Comparison of ENCODE assay signal across 8 cellular contexts in the genomic region with DNA sequence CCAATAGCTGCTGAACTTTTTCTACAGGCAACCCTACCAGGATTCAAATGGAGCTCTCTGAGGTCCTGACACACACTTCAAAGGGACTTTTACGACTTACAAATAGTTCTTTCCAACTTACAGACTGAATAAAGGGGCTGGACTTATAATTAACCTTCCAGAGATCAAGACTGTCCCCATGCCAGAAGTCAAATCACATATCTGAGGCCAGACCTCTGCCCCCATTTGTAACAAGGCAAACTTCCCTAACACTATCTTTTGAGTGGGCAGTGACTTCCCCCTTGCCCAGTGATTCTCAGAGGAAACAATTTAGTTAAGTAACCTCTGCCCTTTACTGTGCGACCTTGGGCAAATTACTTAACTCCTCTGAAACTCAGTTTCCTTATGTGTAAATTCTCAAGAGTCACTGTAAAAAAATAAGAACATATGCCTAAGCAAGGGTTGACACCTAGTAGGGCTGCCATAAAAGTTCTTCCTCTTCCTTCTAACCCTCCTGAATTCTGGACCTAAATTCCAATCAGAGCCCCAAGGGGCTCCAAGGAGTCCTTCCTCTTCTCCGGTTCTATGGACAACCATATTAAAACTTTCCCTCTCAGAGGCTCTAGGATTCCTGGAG. TPM values are rescaled to one million over a fixed set of nuclear protein-coding genes. Genes with fewer than 3 reads are reported as not detected.
DNase-seq lines count a peak whose midpoint lies in the region; ATAC-seq, FAIRE-seq and TF ChIP-seq lines count a peak whose summit lies in the region.

No MANE protein-coding gene starts in this region.

- no peak for TF ChIP-seq POLR2A in GM12892 (IDR thresholded peaks at IDR 0.05; ENCODE audit: low read depth, low read length)

- peak overlapping the region; percentile 99 for H3K4me2 ChIP-seq in OCI-LY1 (ENCODE audit: low read length)

- H3K4me3 ChIP-seq in OCI-LY1 (ENCODE audit: low read depth, low read length, poor library complexity, severe bottlenecking) (peak overlapping the region; percentile 97), mucosa of rectum (ENCODE audit: low read length in 2 of 2) (peak overlapping the region; percentile 86 to 98)

- no peak for DNase-seq in GM12892 (ENCODE audit: insufficient read length)
- peak; percentile 16 for DNase-seq in central memory CD4-positive, alpha-beta T cell
- DNase-seq in NK-92 (lab: John Stamatoyannopoulos, UW; ENCODE audit: unreplicated experiment), result no peak
- no peak for DNase-seq in NCI-H2171 (lab: John Stamatoyannopoulos, UW)

- peak overlapping the region; percentile 85 for H3K27ac ChIP-seq in OCI-LY1 (ENCODE audit: low read depth, low read length, poor library complexity, severe bottlenecking)
- peak overlapping the region; percentile 99 to 100 for H3K27ac ChIP-seq in mucosa of rectum (ENCODE audit: low read depth in 2 of 2, low read length in 2 of 2)

- no peak overlapping the region for H2AFZ ChIP-seq in OCI-LY1 (ENCODE audit: low read length)

- H3K9me2 ChIP-seq in OCI-LY1 (ENCODE audit: low read depth, low read length), result no peaks in the 10 kb centered on the region

- H3K79me2 ChIP-seq in OCI-LY1 (ENCODE audit: insufficient read depth, low read length), result peaks cover 57% of the 10 kb centered on the region

- peak; percentile 42 for FAIRE-seq in GM12892 (lab: Jason Lieb, UNC)

- H4K20me1 ChIP-seq in OCI-LY1 (ENCODE audit: insufficient read depth, low read length), result no peaks in the 10 kb centered on the region

- H3K4me1 ChIP-seq in OCI-LY1 (ENCODE audit: insufficient read depth, low read length, severe bottlenecking) (peaks cover 65% of the 10 kb centered on the region), mucosa of rectum (ENCODE audit: control insufficient read depth in 2 of 2, insufficient read depth in 2 of 2, low read length in 2 of 2) (peaks cover 11 to 23% of the 10 kb centered on the region in 2 donors)

- ATAC-seq in GM21528 (IDR thresholded peaks at IDR 0.05; ENCODE audit: low FRiP score, unreplicated experiment) (no peak), GM19467 (IDR thresholded peaks at IDR 0.05; ENCODE audit: unreplicated experiment) (no peak)

- H3K27me3 ChIP-seq in OCI-LY1 (ENCODE audit: insufficient read depth, low read length), result no peaks in the 10 kb centered on the region
- H3K27me3 ChIP-seq in mucosa of rectum (ENCODE audit: control insufficient read depth in 2 of 2, insufficient read depth in 2 of 2, low read length in 2 of 2), result no peaks in the 10 kb centered on the region

- H3K36me3 ChIP-seq in OCI-LY1 (ENCODE audit: insufficient read depth, low read length) (peaks cover 33% of the 10 kb centered on the region), mucosa of rectum (ENCODE audit: control insufficient read depth in 2 of 2, insufficient read depth in 2 of 2, low read length in 2 of 2) (no peaks in the 10 kb centered on the region)

- no peak for TF ChIP-seq CTCF in OCI-LY1 (IDR thresholded peaks at IDR 0.05; ENCODE audit: low read length)

- 0 out of 2 replicates have a peak, but pooled peaks cover 6% of the 10 kb centered on the region for H3F3A ChIP-seq in OCI-LY1 (ENCODE audit: insufficient read depth, low read length)

- peak overlapping the region; percentile 98 for H3K9ac ChIP-seq in OCI-LY1 (ENCODE audit: low read length)
- H3K9ac ChIP-seq in mucosa of rectum (ENCODE audit: low read depth in 1 of 2, low read length in 2 of 2), result peak overlapping the region; percentile 72 to 98

- no peaks in the 10 kb centered on the region for H3K9me3 ChIP-seq in OCI-LY1 (ENCODE audit: low read length)
- no peaks in the 10 kb centered on the region for H3K9me3 ChIP-seq in mucosa of rectum (ENCODE audit: control insufficient read depth in 2 of 2, low read length in 2 of 2)

RNA-seq across cellular contexts. Expression of a gene that starts 1.3 kb away (rescaled TPM):
- 50.0 TPM for polyA plus RNA-seq in GM12892 (2012; ENCODE audit: missing spikeins)
